Comparison of ENCODE assay signal across 9 cellular contexts in genomic region chr9:110255064-110255416, GRCh38. TPM values are rescaled to one million over a fixed set of nuclear protein-coding genes. Genes with fewer than 3 reads are reported as not detected.
A peak's percentile ranks its signal among the peaks of the same experiment; 100 is the strongest.
DNase-seq lines count a peak whose midpoint lies in the region; ATAC-seq lines count a peak whose summit lies in the region.
"Had no signal": no experiment of that assay in that cellular context is flagged by ENCODE, and none has a peak within 500 bp of the region (broad histone marks: within the 10 kb centered on the region; RNA-seq: fewer than 3 reads in every experiment).

No MANE protein-coding gene starts in this region.

- intact Hi-C loops in activated T-helper 2 cell treated with anti-CD3 and anti-CD28 coated beads, Interferon-gamma antibody, Interleukin-2, Interleukin-4, amounts not matched to agents 10 μg/mL and 5 μg/mL and 100 μg/mL, durations not matched to agents 14 hours and 24 hours and 36 hours (cut with micrococcal nuclease), result loop anchor here (5.0 to 10.0 kb wide), 5 partner anchors 108 to 1380 kb away; partner anchors contain the start of genes CTNNAL1, DNAJC25, ECPAS and TMEM245

- H3K27ac Mint-ChIP-seq in activated T-helper 2 cell treated with anti-CD3 and anti-CD28 coated beads, Interferon-gamma antibody, Interleukin-2, Interleukin-4, amounts not matched to agents 10 μg/mL and 5 μg/mL and 100 μg/mL, durations not matched to agents 14 hours and 24 hours and 36 hours, result peak overlapping the region; percentile 99

- H3K9me3 Mint-ChIP-seq in activated T-helper 2 cell treated with anti-CD3 and anti-CD28 coated beads, Interferon-gamma antibody, Interleukin-2, Interleukin-4, amounts not matched to agents 10 μg/mL and 5 μg/mL and 100 μg/mL, durations not matched to agents 14 hours and 24 hours and 36 hours, result no peaks in the 10 kb centered on the region

- peaks cover 12% of the 10 kb centered on the region for H3K4me1 ChIP-seq in stomach smooth muscle (ENCODE audit: control insufficient read depth, insufficient read depth, low read length)

- H3K4me3 ChIP-seq in iPS-18c (ENCODE audit: insufficient read depth, low read depth, low read length) (peak overlapping the region; percentile 90), stomach smooth muscle (ENCODE audit: low read length in 2 of 2) (peak overlapping the region; percentile 85 to 91)

- H3K27me3 ChIP-seq in stomach smooth muscle (ENCODE audit: control insufficient read depth in 1 of 2, insufficient read depth in 2 of 2, low read length in 2 of 2), result no peaks in the 10 kb centered on the region

- peak overlapping the region; percentile 80 to 83 for H3K9ac ChIP-seq in stomach smooth muscle (ENCODE audit: low read length in 2 of 2)

- peaks cover 55% of the 10 kb centered on the region for H3K36me3 Mint-ChIP-seq in activated T-helper 2 cell treated with anti-CD3 and anti-CD28 coated beads, Interferon-gamma antibody, Interleukin-2, Interleukin-4, amounts not matched to agents 10 μg/mL and 5 μg/mL and 100 μg/mL, durations not matched to agents 14 hours and 24 hours and 36 hours (ENCODE audit: low read depth)

- ATAC-seq in GM21737 (IDR thresholded peaks at IDR 0.05; ENCODE audit: unreplicated experiment) (no peak), GM19455 (IDR thresholded peaks at IDR 0.05; ENCODE audit: unreplicated experiment) (no peak)

- H3K9me3 ChIP-seq in iPS-18c (ENCODE audit: control insufficient read depth, insufficient read depth, low read length) (peaks cover 2% of the 10 kb centered on the region), stomach smooth muscle (ENCODE audit: control insufficient read depth in 2 of 2, low read length in 2 of 2) (no peaks in the 10 kb centered on the region)

- peaks cover 0 to 2% of the 10 kb centered on the region in 2 donors for H3K36me3 ChIP-seq in stomach smooth muscle (ENCODE audit: control insufficient read depth in 2 of 2, insufficient read depth in 2 of 2, low read length in 2 of 2)

- peak overlapping the region; percentile 74 for H3K27ac ChIP-seq in stomach smooth muscle (ENCODE audit: low read length)

- H3K27me3 Mint-ChIP-seq in activated T-helper 2 cell treated with anti-CD3 and anti-CD28 coated beads, Interferon-gamma antibody, Interleukin-2, Interleukin-4, amounts not matched to agents 10 μg/mL and 5 μg/mL and 100 μg/mL, durations not matched to agents 14 hours and 24 hours and 36 hours (ENCODE audit: low read depth), result no peaks in the 10 kb centered on the region

- peak; percentile 41 for DNase-seq in NCI-H82 (lab: John Stamatoyannopoulos, UW)
- no peak for DNase-seq in NCI-H82 treated with DMSO at 0.1 percent for 48 hours (lab: John Stamatoyannopoulos, UW; ENCODE audit: unreplicated experiment)
- DNase-seq in activated T-helper 2 cell treated with anti-CD3 and anti-CD28 coated beads, Interferon-gamma antibody, Interleukin-2, Interleukin-4, amounts not matched to agents 10 μg/mL and 5 μg/mL and 100 μg/mL, durations not matched to agents 14 hours and 24 hours and 36 hours (ENCODE audit: low spot score), result no peak
- no peak for DNase-seq in NCI-H1436 treated with DMSO at 0.1 percent for 48 hours (lab: John Stamatoyannopoulos, UW)

- peaks cover 55% of the 10 kb centered on the region for H3K4me1 Mint-ChIP-seq in activated T-helper 2 cell treated with anti-CD3 and anti-CD28 coated beads, Interferon-gamma antibody, Interleukin-2, Interleukin-4, amounts not matched to agents 10 μg/mL and 5 μg/mL and 100 μg/mL, durations not matched to agents 14 hours and 24 hours and 36 hours (ENCODE audit: low read depth)

- H3K4me3 Mint-ChIP-seq in activated T-helper 2 cell treated with anti-CD3 and anti-CD28 coated beads, Interferon-gamma antibody, Interleukin-2, Interleukin-4, amounts not matched to agents 10 μg/mL and 5 μg/mL and 100 μg/mL, durations not matched to agents 14 hours and 24 hours and 36 hours (ENCODE audit: low read depth), result peak overlapping the region; percentile 95

RNA-seq across cellular contexts. Expression of gene TXN, which starts 1.3 kb away (rescaled TPM):
- total RNA-seq in activated T-helper 2 cell treated with anti-CD3 and anti-CD28 coated beads, Interferon-gamma antibody, Interleukin-2, Interleukin-4, amounts not matched to agents 10 μg/mL and 5 μg/mL and 100 μg/mL, durations not matched to agents 14 hours and 24 hours and 36 hours, result 539 and 551 TPM in 2 replicates

RNA-seq across cellular contexts. Expression of gene C9orf152, which starts 47.1 kb away (rescaled TPM):
- not detected in 2 replicates for total RNA-seq in activated T-helper 2 cell treated with anti-CD3 and anti-CD28 coated beads, Interferon-gamma antibody, Interleukin-2, Interleukin-4, amounts not matched to agents 10 μg/mL and 5 μg/mL and 100 μg/mL, durations not matched to agents 14 hours and 24 hours and 36 hours
- total RNA-seq: activated CD8-positive, alpha-beta memory T cell treated with anti-CD3 and anti-CD28 coated beads for 36 hours had no signal
